ENCODE assay signal across 8 cellular contexts in the genomic region with DNA sequence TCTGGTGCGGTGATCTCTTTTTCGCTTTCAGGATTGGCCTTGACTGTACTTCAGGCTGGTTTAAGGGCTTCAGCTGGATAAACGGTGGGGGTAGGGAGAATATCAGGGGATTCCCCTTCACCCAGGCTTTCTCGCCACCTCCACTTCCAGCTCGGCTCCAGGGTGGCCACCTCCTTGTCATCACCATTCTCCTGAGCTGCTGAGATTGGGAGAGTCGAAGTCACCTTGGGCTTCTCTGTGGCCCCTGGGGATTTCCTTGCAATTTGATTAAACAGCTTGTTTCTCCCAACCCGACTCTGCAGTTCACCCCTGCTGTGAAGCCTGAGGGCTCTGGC. TPM values are rescaled to one million over a fixed set of nuclear protein-coding genes. Genes with fewer than 3 reads are reported as not detected.
A peak's percentile ranks its signal among the peaks of the same experiment; 100 is the strongest.
DNase-seq lines count a peak whose midpoint lies in the region; ATAC-seq and TF ChIP-seq lines count a peak whose summit lies in the region.

No MANE protein-coding gene starts in this region.

- H3K4me1 ChIP-seq in NT2/D1 (ENCODE audit: insufficient read depth, insufficient read length), result peaks cover 8% of the 10 kb centered on the region
- peaks cover 0 to 16% (median 15%) of the 10 kb centered on the region in 4 donors for H3K4me1 ChIP-seq in esophagus muscularis mucosa

- no peak for ATAC-seq in GM21825 (IDR thresholded peaks at IDR 0.05; ENCODE audit: unreplicated experiment)

- WGBS in esophagus muscularis mucosa, result 24% methylated on average over 7 of the region's 7 CpGs

- H3K27ac ChIP-seq in esophagus muscularis mucosa (replicated peaks in 1 of 4), result no peak overlapping the region

- DNase-seq in NCI-H146 (lab: John Stamatoyannopoulos, UW) (peak; percentile 19), NCI-H146 treated with DMSO at 0.1 percent for 48 hours (lab: John Stamatoyannopoulos, UW; ENCODE audit: unreplicated experiment) (no peak), NT2/D1 (ENCODE audit: low read depth, low spot score) (no peak), esophagus muscularis mucosa (ENCODE audit: extremely low spot score) (no peak), SW 1271 (lab: John Stamatoyannopoulos, UW) (no peak), NCI-H2029 treated with DMSO at 0.1 percent for 48 hours (lab: John Stamatoyannopoulos, UW) (no peak)
- peak; percentile 36 for DNase-seq in stimulated activated CD8-positive, alpha-beta memory T cell treated with anti-CD3 and anti-CD28 coated beads, Interleukin-4, amount 100 ng/mL, for 48 hours

- TF ChIP-seq POLR2A in esophagus muscularis mucosa (IDR thresholded peaks at IDR 0.05; ENCODE audit: low read depth), result no peak

- H3K9ac ChIP-seq in NT2/D1 (ENCODE audit: insufficient read length, low read depth), result peak overlapping the region; percentile 51

- H3K4me3 ChIP-seq in NT2/D1 (ENCODE audit: insufficient read length, low read depth) (no peak overlapping the region), esophagus muscularis mucosa (peak overlapping the region; percentile 52 to 67 (median 58))

- H3K27me3 ChIP-seq in NT2/D1 (ENCODE audit: insufficient read depth, insufficient read length) (peaks cover 44% of the 10 kb centered on the region), esophagus muscularis mucosa (peaks cover 0 to 59% (median 10%) of the 10 kb centered on the region in 4 donors)

- TF ChIP-seq CTCF in esophagus muscularis mucosa (IDR thresholded peaks at IDR 0.05), result no peak

- H3K9me3 ChIP-seq in NT2/D1 (ENCODE audit: insufficient read depth, low read length), result no peaks in the 10 kb centered on the region
- H3K9me3 ChIP-seq in esophagus muscularis mucosa, result no peaks in the 10 kb centered on the region

- no peaks in the 10 kb centered on the region for H3K36me3 ChIP-seq in NT2/D1 (ENCODE audit: insufficient read depth, insufficient read length, low read length)
- no peaks in the 10 kb centered on the region for H3K36me3 ChIP-seq in esophagus muscularis mucosa

- no peak for TF ChIP-seq EP300 in esophagus muscularis mucosa (IDR thresholded peaks at IDR 0.05)

- intact Hi-C loops in esophagus muscularis mucosa (cut with DNase I), result no loop called here

RNA-seq across cellular contexts. Expression of gene BSPRY, which starts 1.0 kb away (rescaled TPM):
- total RNA-seq in esophagus muscularis mucosa, result under 1 TPM; 0.52 to 0.99 (median 0.70) TPM

RNA-seq across cellular contexts. Expression of gene WDR31, which starts 10.2 kb away (rescaled TPM):
- total RNA-seq in esophagus muscularis mucosa, result 1 to 10 TPM; 1.3 to 2.8 (median 2.1) TPM

RNA-seq across cellular contexts. Expression of gene HDHD3, which starts 26.5 kb away (rescaled TPM):
- total RNA-seq in esophagus muscularis mucosa, result 10 to 100 TPM in 3 of 4 donors, 1 to 10 TPM in 1; 9.1 to 30.2 (median 22.8) TPM

RNA-seq across cellular contexts. Expression of gene RNF183, which starts 47.1 kb away (rescaled TPM):
- total RNA-seq in esophagus muscularis mucosa, result not detected

RNA-seq across cellular contexts. Expression of gene ALAD, which starts 50.8 kb away (rescaled TPM):
- 10 to 100 TPM; 18.2 to 31.1 (median 28.6) TPM for total RNA-seq in esophagus muscularis mucosa

Comparison
In these comparisons a context has a peak if more than half of its experiments do, and no peak if none do; other contexts are left out.
1. DNase-seq: peak in NCI-H146 (single experiment) and stimulated activated CD8-positive, alpha-beta memory T cell treated with anti-CD3 and anti-CD28 coated beads, Interleukin-4, amount 100 ng/mL, for 48 hours (single experiment); none in NCI-H146 treated with DMSO at 0.1 percent for 48 hours (single experiment), NT2/D1 (single experiment), esophagus muscularis mucosa (single experiment), SW 1271 (0 of 2) and NCI-H2029 treated with DMSO at 0.1 percent for 48 hours (single experiment).